20 cellular contexts compared by ENCODE assay signal in genomic region chr10:43111921-43112607, GRCh38.
"Had no signal": no experiment of that assay in that cellular context is flagged by ENCODE, and none has a peak within 500 bp of the region (broad histone marks: within the 10 kb centered on the region; RNA-seq: fewer than 3 reads in every experiment).

No MANE protein-coding gene starts in this region.

- H3K36me3 Mint-ChIP-seq: memory B cell; naive B cell; stimulated activated naive B cell treated with anti-CD40 and anti-IgM and Interleukin-4, amounts not matched to agents 10 μg/mL and 1 μg/mL and 100 μg/mL, for 72 hours had no signal

- H3K9me3 Mint-ChIP-seq: memory B cell; naive B cell; nephron; stimulated activated naive B cell treated with anti-CD40 and anti-IgM and Interleukin-4, amounts not matched to agents 10 μg/mL and 1 μg/mL and 100 μg/mL, for 72 hours; stimulated activated naive CD8-positive, alpha-beta T cell treated with anti-CD3 and anti-CD28 coated beads, Interleukin-15, amount 100 ng/mL, for 72 hours had no signal

- H3K27ac ChIP-seq: dorsolateral prefrontal cortex, gastrocnemius medialis, heart right ventricle, neutrophil, testis, tibial nerve had no signal

- H3K27ac Mint-ChIP-seq: memory B cell; naive B cell; nephron; stimulated activated naive B cell treated with anti-CD40 and anti-IgM and Interleukin-4, amounts not matched to agents 10 μg/mL and 1 μg/mL and 100 μg/mL, for 72 hours had no signal

- H3K4me1 ChIP-seq: gastrocnemius medialis, testis, tibial nerve had no signal

- H3K27me3 ChIP-seq: dorsolateral prefrontal cortex, gastrocnemius medialis, heart right ventricle, neutrophil, testis, tibial nerve had no signal

- FAIRE-seq: islet of Langerhans had no signal

- H3K4me3 ChIP-seq: dorsolateral prefrontal cortex, gastrocnemius medialis, heart right ventricle, testis, tibial nerve had no signal

- H3K4me3 Mint-ChIP-seq: memory B cell; nephron; stimulated activated naive B cell treated with anti-CD40 and anti-IgM and Interleukin-4, amounts not matched to agents 10 μg/mL and 1 μg/mL and 100 μg/mL, for 72 hours; stimulated activated naive CD8-positive, alpha-beta T cell treated with anti-CD3 and anti-CD28 coated beads, Interleukin-15, amount 100 ng/mL, for 72 hours had no signal

- H3K27me3 Mint-ChIP-seq: memory B cell; naive B cell; stimulated activated naive CD8-positive, alpha-beta T cell treated with anti-CD3 and anti-CD28 coated beads, Interleukin-15, amount 100 ng/mL, for 72 hours had no signal

- H3K9me3 ChIP-seq: gastrocnemius medialis, heart right ventricle, neutrophil, testis, tibial nerve had no signal

- ATAC-seq: gastrocnemius medialis; heart right ventricle; left lobe of liver; sciatic nerve; stimulated activated naive B cell treated with anti-CD40 and anti-IgM and Interleukin-4, amounts not matched to agents 10 μg/mL and 1 μg/mL and 100 μg/mL, for 72 hours; stimulated activated naive CD8-positive, alpha-beta T cell treated with anti-CD3 and anti-CD28 coated beads, Interleukin-15, amount 100 ng/mL, for 72 hours had no signal

- DNase-seq: cortex of kidney; dorsolateral prefrontal cortex; effector CD8-positive, alpha-beta T cell; gastrocnemius medialis; heart right ventricle; hypothalamus; midbrain; naive B cell; stimulated activated CD4-positive, alpha-beta T cell treated with anti-CD3 and anti-CD28 coated beads, Interleukin-2, amount 100 ng/mL, for 24 hours; stimulated activated CD4-positive, alpha-beta T cell treated with anti-CD3 and anti-CD28 coated beads, Interleukin-4, amount 100 ng/mL, for 4 hours; stimulated activated naive B cell treated with anti-CD40 and anti-IgM and Interleukin-4, amounts not matched to agents 10 μg/mL and 1 μg/mL and 100 μg/mL, for 72 hours; stimulated activated naive CD8-positive, alpha-beta T cell treated with anti-CD3 and anti-CD28 coated beads, Interleukin-15, amount 100 ng/mL, for 72 hours; testis had no signal

- H3K36me3 ChIP-seq: gastrocnemius medialis, heart right ventricle, neutrophil, tibial nerve had no signal
